Comparison of ENCODE assay signal across 16 cellular contexts in genomic region chr3:148790841-148791240, GRCh38. TPM values are rescaled to one million over a fixed set of nuclear protein-coding genes. Genes with fewer than 3 reads are reported as not detected.
DNase-seq lines count a peak whose midpoint lies in the region; ATAC-seq and TF ChIP-seq lines count a peak whose summit lies in the region.
"Had no signal": no experiment of that assay in that cellular context is flagged by ENCODE, and none has a peak within 500 bp of the region (broad histone marks: within the 10 kb centered on the region; RNA-seq: fewer than 3 reads in every experiment).

No MANE protein-coding gene starts in this region.

- H3K27me3 ChIP-seq in layer of hippocampus (ENCODE audit: control insufficient read depth, insufficient read depth, low read length) (no peaks in the 10 kb centered on the region), skeletal muscle tissue (ENCODE audit: control insufficient read depth in 3 of 3, insufficient read depth in 3 of 3, low read length in 3 of 3) (no peaks in the 10 kb centered on the region)

- no peaks in the 10 kb centered on the region for H3K27me3 Mint-ChIP-seq in natural killer cell (ENCODE audit: low read depth in 2 of 2)
- H3K27me3 Mint-ChIP-seq: activated CD4-positive, alpha-beta T cell treated with anti-CD3 and anti-CD28 coated beads, Interleukin-2, amount 10 ng/mL, durations not matched to agents 7 days and 5 days; CD4-positive, CD25-positive, alpha-beta regulatory T cell had no signal

- no peak overlapping the region for H3K4me3 Mint-ChIP-seq in natural killer cell
- H3K4me3 Mint-ChIP-seq: activated CD4-positive, alpha-beta T cell treated with anti-CD3 and anti-CD28 coated beads, Interleukin-2, amount 10 ng/mL, durations not matched to agents 7 days and 5 days; CD4-positive, CD25-positive, alpha-beta regulatory T cell; H9 had no signal

- H3K9me3 Mint-ChIP-seq in natural killer cell, result no peaks in the 10 kb centered on the region
- H3K9me3 Mint-ChIP-seq: activated CD4-positive, alpha-beta T cell treated with anti-CD3 and anti-CD28 coated beads, Interleukin-2, amount 10 ng/mL, durations not matched to agents 7 days and 5 days; activated naive CD4-positive, alpha-beta T cell treated with anti-CD3 and anti-CD28 coated beads, Interleukin-2, amount 50 U/mL, for 72 hours; CD4-positive, CD25-positive, alpha-beta regulatory T cell had no signal

- no peak overlapping the region for H3K4me3 ChIP-seq in skeletal muscle tissue (ENCODE audit: low read length in 3 of 3)

- no peak overlapping the region for H3K9ac ChIP-seq in skeletal muscle tissue (ENCODE audit: low read depth in 1 of 3, low read length in 3 of 3)

- no peaks in the 10 kb centered on the region for H3K36me3 ChIP-seq in skeletal muscle tissue (ENCODE audit: control insufficient read depth in 3 of 3, insufficient read depth in 3 of 3, low read length in 3 of 3)

- peak overlapping the region; percentile 92 for H3K27ac ChIP-seq in cingulate gyrus (ENCODE audit: low read depth, low read length)
- H3K27ac ChIP-seq in layer of hippocampus (ENCODE audit: low read depth, low read length), result peak overlapping the region; percentile 88
- H3K27ac ChIP-seq in skeletal muscle tissue (ENCODE audit: low read depth, low read length), result peak overlapping the region; percentile 46

- H3K4me1 Mint-ChIP-seq in natural killer cell, result no peaks in the 10 kb centered on the region
- H3K4me1 Mint-ChIP-seq: activated CD4-positive, alpha-beta T cell treated with anti-CD3 and anti-CD28 coated beads, Interleukin-2, amount 10 ng/mL, durations not matched to agents 7 days and 5 days; CD4-positive, CD25-positive, alpha-beta regulatory T cell had no signal

- no peak for ATAC-seq in natural killer cell
- no peak for ATAC-seq in HG03108 (IDR thresholded peaks at IDR 0.05; ENCODE audit: unreplicated experiment)
- ATAC-seq: activated naive CD4-positive, alpha-beta T cell treated with anti-CD3 and anti-CD28 coated beads, Interleukin-2, amount 50 U/mL, for 72 hours had no signal

- H3K4me1 ChIP-seq in skeletal muscle tissue (ENCODE audit: control insufficient read depth in 3 of 3, insufficient read depth in 3 of 3, low read length in 3 of 3), result no peaks in the 10 kb centered on the region

- no peaks in the 10 kb centered on the region for H3K36me3 Mint-ChIP-seq in natural killer cell
- H3K36me3 Mint-ChIP-seq: activated naive CD4-positive, alpha-beta T cell treated with anti-CD3 and anti-CD28 coated beads, Interleukin-2, amount 50 U/mL, for 72 hours; CD4-positive, CD25-positive, alpha-beta regulatory T cell had no signal

- DNase-seq in NCI-H446 treated with DMSO at 0.1 percent for 48 hours (lab: John Stamatoyannopoulos, UW), result peak; percentile 56
- no peak for DNase-seq in natural killer cell
- no peak for DNase-seq in DMS79 treated with DMSO at 0.1 percent for 48 hours (lab: John Stamatoyannopoulos, UW)
- no peak for DNase-seq in NCI-H1105 (lab: John Stamatoyannopoulos, UW)
- DNase-seq: activated CD4-positive, alpha-beta T cell treated with anti-CD3 and anti-CD28 coated beads, Interleukin-2, amount 10 ng/mL, durations not matched to agents 7 days and 5 days; CD4-positive, CD25-positive, alpha-beta regulatory T cell; H9; KBM-7; small intestine; stimulated activated CD8-positive, alpha-beta memory T cell treated with anti-CD3 and anti-CD28 coated beads, Interleukin-4, amount 100 ng/mL, for 48 hours; SW 1271 had no signal

- H3K27ac Mint-ChIP-seq in natural killer cell, result no peak overlapping the region
- H3K27ac Mint-ChIP-seq: activated CD4-positive, alpha-beta T cell treated with anti-CD3 and anti-CD28 coated beads, Interleukin-2, amount 10 ng/mL, durations not matched to agents 7 days and 5 days; activated naive CD4-positive, alpha-beta T cell treated with anti-CD3 and anti-CD28 coated beads, Interleukin-2, amount 50 U/mL, for 72 hours; CD4-positive, CD25-positive, alpha-beta regulatory T cell had no signal

- no peaks in the 10 kb centered on the region for H3K9me3 ChIP-seq in skeletal muscle tissue (ENCODE audit: control insufficient read depth in 3 of 3, low read length in 3 of 3)

- intact Hi-C loops in natural killer cell (cut with micrococcal nuclease), result no loop called here

- no peak for TF ChIP-seq CTCF in natural killer cell (IDR thresholded peaks at IDR 0.05)

RNA-seq across cellular contexts. Expression of gene CPB1, which starts 36.8 kb away (rescaled TPM):
- total RNA-seq in skeletal muscle tissue (2.1 TPM), natural killer cell (not detected)
- total RNA-seq: activated CD4-positive, alpha-beta T cell treated with anti-CD3 and anti-CD28 coated beads, Interleukin-2, amount 10 ng/mL, durations not matched to agents 7 days and 5 days; activated naive CD4-positive, alpha-beta T cell treated with anti-CD3 and anti-CD28 coated beads, Interleukin-2, amount 50 U/mL, for 72 hours; CD4-positive, CD25-positive, alpha-beta regulatory T cell; H9 had no signal
